Comparison of ENCODE assay signal across 29 cellular contexts in the genomic region with DNA sequence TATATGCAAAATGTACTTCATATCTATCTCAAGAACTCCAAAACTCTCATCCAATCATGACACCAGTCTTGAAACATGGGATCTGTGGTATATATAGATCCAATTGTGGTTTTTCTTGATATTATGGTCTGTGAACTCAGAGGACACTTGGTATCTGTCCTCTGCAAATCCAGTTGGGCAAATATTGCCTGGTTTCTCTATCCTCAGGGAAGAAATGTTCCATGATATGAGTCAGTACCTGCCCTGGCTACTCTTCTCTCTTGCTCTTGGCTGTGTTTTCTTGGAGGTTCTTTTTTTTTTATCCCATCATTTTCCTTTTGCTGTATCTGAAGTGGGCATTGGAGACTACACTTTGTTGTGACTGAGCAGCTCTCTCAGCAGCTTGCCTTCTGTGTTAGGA. TPM values are rescaled to one million over a fixed set of nuclear protein-coding genes. Genes with fewer than 3 reads are reported as not detected.
DNase-seq lines count a peak whose midpoint lies in the region; ATAC-seq and TF ChIP-seq lines count a peak whose summit lies in the region.
"Had no signal": no experiment of that assay in that cellular context is flagged by ENCODE, and none has a peak within 500 bp of the region (broad histone marks: within the 10 kb centered on the region; RNA-seq: fewer than 3 reads in every experiment).

No MANE protein-coding gene starts in this region.

- H3K4me1 ChIP-seq in adipocyte (ENCODE audit: control insufficient read depth, insufficient read depth, low read length) (peaks cover 31% of the 10 kb centered on the region), thoracic aorta (ENCODE audit: control insufficient read depth in 1 of 2, low read depth in 2 of 2) (peaks cover 13 to 60% of the 10 kb centered on the region in 2 donors), OCI-LY7 (ENCODE audit: insufficient read depth, low read length, poor library complexity, severe bottlenecking) (peaks cover 6% of the 10 kb centered on the region)
- H3K4me1 ChIP-seq: HAP-1 had no signal

- no peak overlapping the region for H3K4me3 ChIP-seq in adipocyte (ENCODE audit: low read length)
- no peak overlapping the region for H3K4me3 ChIP-seq in thoracic aorta
- no peak overlapping the region for H3K4me3 ChIP-seq in OCI-LY7 (ENCODE audit: low read depth, low read length, poor library complexity, severe bottlenecking)
- H3K4me3 ChIP-seq: HAP-1, heart left ventricle, pancreas, right atrium auricular region, thyroid gland had no signal

- H3K27me3 ChIP-seq in adipocyte (replicated peaks; ENCODE audit: control insufficient read depth, insufficient read depth, low read length) = no peaks in the 10 kb centered on the region
- no peaks in the 10 kb centered on the region for H3K27me3 ChIP-seq in thoracic aorta (replicated peaks; ENCODE audit: insufficient read depth)
- H3K27me3 ChIP-seq: heart left ventricle, pancreas, right atrium auricular region, thyroid gland had no signal

- H3K9ac ChIP-seq in adipocyte (ENCODE audit: low read length) = no peak overlapping the region

- no TSS peak for BruUV-seq in OCI-LY7 (replicated peaks; lab: Mats Ljungman, UMichigan)

- no peaks in the 10 kb centered on the region for H3K79me2 ChIP-seq in OCI-LY7 (ENCODE audit: insufficient read depth, low read depth, low read length)

- H4K20me1 ChIP-seq in OCI-LY7 (ENCODE audit: insufficient read depth, low read length) = no peaks in the 10 kb centered on the region

- H2AFZ ChIP-seq in OCI-LY7 (ENCODE audit: low read length) = no peak overlapping the region

- H3K36me3 ChIP-seq in adipocyte (ENCODE audit: control insufficient read depth, insufficient read depth, low read length, severe bottlenecking) (peaks cover 12% of the 10 kb centered on the region), thoracic aorta (no peaks in the 10 kb centered on the region), OCI-LY7 (ENCODE audit: insufficient read depth, low read length) (no peaks in the 10 kb centered on the region)
- H3K36me3 ChIP-seq: HAP-1, pancreas, right atrium auricular region, WERI-Rb-1 had no signal

- H3K27ac ChIP-seq in thoracic aorta = peak overlapping the region; percentile 45 to 47
- H3K27ac ChIP-seq in OCI-LY7 (ENCODE audit: low read depth, low read length, poor library complexity, severe bottlenecking) = no peak overlapping the region
- H3K27ac ChIP-seq: 22Rv1, HL-60, pancreas, right atrium auricular region, thyroid gland, WERI-Rb-1 had no signal

- H3K9me3 ChIP-seq in adipocyte (ENCODE audit: control insufficient read depth, low read length) (no peaks in the 10 kb centered on the region), thoracic aorta (no peaks in the 10 kb centered on the region), OCI-LY7 (ENCODE audit: low read length) (no peaks in the 10 kb centered on the region)
- H3K9me3 ChIP-seq: HAP-1, heart left ventricle, pancreas, right atrium auricular region, thyroid gland had no signal

- CTCF ChIA-PET in OCI-LY7 (lab: Charles Lee; ENCODE audit: unreplicated experiment) = no interaction called here

- TF ChIP-seq CTCF in thoracic aorta (IDR thresholded peaks at IDR 0.05) (no peak), OCI-LY7 (conservative IDR thresholded peaks at IDR 0.05; ENCODE audit: low read length) (no peak)

- intact Hi-C loops in left colon (cut with DNase I, micrococcal nuclease) (no loop called here), OCI-LY7 (cut with micrococcal nuclease; ENCODE audit: unreplicated experiment) (no loop called here)

- no peak overlapping the region for H3K4me2 ChIP-seq in OCI-LY7 (ENCODE audit: low read length)

- POLR2A ChIA-PET in OCI-LY7 (lab: Charles Lee) = interaction anchor here (0.5 kb wide), 1 partner anchor 262 kb away, joined by 4 read pairs; no protein-coding TSS in a partner anchor

- ATAC-seq in left colon (peak; percentile 5), thoracic aorta (ENCODE audit: insufficient number of reproducible peaks, low FRiP score, low read depth) (no peak)
- ATAC-seq: activated CD8-positive, alpha-beta memory T cell treated with anti-CD3 and anti-CD28 coated beads, Interleukin-2, amount 10 ng/mL, durations not matched to agents 7 days and 5 days; heart left ventricle; pancreas; Right ventricle myocardium inferior; stimulated activated naive CD8-positive, alpha-beta T cell treated with anti-CD3 and anti-CD28 coated beads, Interleukin-15, Interleukin-2, amounts not matched to agents 100 U/mL and 50 U/mL, for 24 hours had no signal

- H3K9me2 ChIP-seq in OCI-LY7 (ENCODE audit: insufficient read depth, low read length) = no peaks in the 10 kb centered on the region

- DNase-seq in DMS79 treated with DMSO at 0.1 percent for 48 hours (lab: John Stamatoyannopoulos, UW) (peak; percentile 7), DMS79 (lab: John Stamatoyannopoulos, UW) (no peak), adipocyte (ENCODE audit: low read depth) (peak; percentile 17), left colon (no peak), thoracic aorta (ENCODE audit: low spot score) (no peak), GOT3 (lab: John Stamatoyannopoulos, UW) (no peak), OCI-LY7 (ENCODE audit: low spot score) (no peak), midbrain (lab: John Stamatoyannopoulos, UW) (no peak)
- DNase-seq: activated CD4-positive, alpha-beta T cell treated with anti-CD3 and anti-CD28 coated beads, Interleukin-2, amount 10 ng/mL, durations not matched to agents 7 days and 5 days; activated CD8-positive, alpha-beta memory T cell treated with anti-CD3 and anti-CD28 coated beads, Interleukin-2, amount 10 ng/mL, durations not matched to agents 7 days and 5 days; activated naive CD4-positive, alpha-beta T cell treated with anti-CD3 and anti-CD28 coated beads, Interleukin-2, amount 50 U/mL, for 16 hours; aorta; CD4-positive, alpha-beta memory T cell; heart left ventricle; NCI-H1105 treated with DMSO at 0.1 percent for 48 hours; NCI-H2029 treated with DMSO at 0.1 percent for 48 hours; NCI-H345; NCI-H748 treated with DMSO at 0.1 percent for 48 hours; pancreas; stimulated activated CD4-positive, alpha-beta T cell treated with anti-CD3 and anti-CD28 coated beads, Interleukin-4, amount 100 ng/mL, for 4 hours; stimulated activated naive CD8-positive, alpha-beta T cell treated with anti-CD3 and anti-CD28 coated beads, Interleukin-15, Interleukin-2, amounts not matched to agents 100 U/mL and 50 U/mL, for 24 hours; T-helper 9 cell; thyroid gland; WERI-Rb-1 had no signal

RNA-seq across cellular contexts. Expression of a gene that starts 10.9 kb away (rescaled TPM):
- total RNA-seq in left colon (10 to 100 TPM; 87.6 to 89.1 TPM), thoracic aorta (100 to 1,000 TPM in 1 of 2 donors, 10 to 100 TPM in 1; 99.2 to 119 TPM), OCI-LY7 (2022) (10.4 and 12.7 TPM in 2 replicates)
- 5.3 and 5.9 TPM in 2 replicates for total RNA-seq in OCI-LY7 (2014; rRNA removed; shearing (Covaris generic))

Comparison
In these comparisons a context has a peak if more than half of its experiments do, and no peak if none do; other contexts are left out.
1. DNase-seq: peak in DMS79 treated with DMSO at 0.1 percent for 48 hours (single experiment) and adipocyte (single experiment); none in DMS79 (single experiment), left colon (0 of 2), thoracic aorta (single experiment), GOT3 (single experiment), OCI-LY7 (single experiment) and midbrain (single experiment).
2. RNA of a gene that starts 10.9 kb away (total RNA-seq): 99.2 to 119 TPM in thoracic aorta and 87.6 to 89.1 TPM in left colon; 5.3 to 12.7 TPM in OCI-LY7; every median in the first group is over 4 times any median in the second.